Comparison of ENCODE assay signal across 7 cellular contexts in genomic region chr6:121435444-121436069, GRCh38. TPM values are rescaled to one million over a fixed set of nuclear protein-coding genes. Genes with fewer than 3 reads are reported as not detected.
DNase-seq lines count a peak whose midpoint lies in the region; ATAC-seq and TF ChIP-seq lines count a peak whose summit lies in the region.

TSS of gene GJA1 (plus strand) at chr6:121435646. CDS start at chr6:121446848, 11,202 bp downstream.

- H2BK12ac ChIP-seq in neuronal stem cell (ENCODE audit: low read length), result no peak within 1 kb of the TSS

- H3K27ac ChIP-seq in neuronal stem cell (replicated peaks; ENCODE audit: low read length), result peak within 1 kb of the TSS; percentile 92

- H3K4me1 Mint-ChIP-seq in activated T-helper 2 cell treated with anti-CD3 and anti-CD28 coated beads, Interferon-gamma antibody, Interleukin-2, Interleukin-4, amounts not matched to agents 10 μg/mL and 5 μg/mL and 100 μg/mL, durations not matched to agents 14 hours and 24 hours and 36 hours (ENCODE audit: low read depth), result peaks cover 12% of the 10 kb centered on the region

- no peak within 1 kb of the TSS for H4K91ac ChIP-seq in neuronal stem cell (ENCODE audit: low read depth, low read length, poor library complexity)

- no peak for TF ChIP-seq CTCF in HFF-Myc (IDR thresholded peaks at IDR 0.05; ENCODE audit: low read depth, low read length, missing control alignments)

- no peak for ATAC-seq in HG03039 (IDR thresholded peaks at IDR 0.05; ENCODE audit: unreplicated experiment)

- H3K23ac ChIP-seq in neuronal stem cell (ENCODE audit: low read depth, low read length, poor library complexity), result no peak within 1 kb of the TSS

- peak within 1 kb of the TSS; percentile 74 for H3K4me3 Mint-ChIP-seq in activated T-helper 2 cell treated with anti-CD3 and anti-CD28 coated beads, Interferon-gamma antibody, Interleukin-2, Interleukin-4, amounts not matched to agents 10 μg/mL and 5 μg/mL and 100 μg/mL, durations not matched to agents 14 hours and 24 hours and 36 hours (ENCODE audit: low read depth)

- no peaks in the 10 kb centered on the region for H3K36me3 Mint-ChIP-seq in activated T-helper 2 cell treated with anti-CD3 and anti-CD28 coated beads, Interferon-gamma antibody, Interleukin-2, Interleukin-4, amounts not matched to agents 10 μg/mL and 5 μg/mL and 100 μg/mL, durations not matched to agents 14 hours and 24 hours and 36 hours (ENCODE audit: low read depth)

- peaks cover 7 to 10% of the 10 kb centered on the region in 2 donors for H3K4me1 ChIP-seq in neuronal stem cell (ENCODE audit: control insufficient read depth in 2 of 2, insufficient read depth in 1 of 2, low read depth in 1 of 2, low read length in 2 of 2)

- H3K9me3 ChIP-seq in neuronal stem cell (replicated peaks in 1 of 2; ENCODE audit: control insufficient read depth in 2 of 2, insufficient read depth in 1 of 2, low read depth in 1 of 2, low read length in 2 of 2), result no peaks in the 10 kb centered on the region

- no peak within 1 kb of the TSS for H3K14ac ChIP-seq in neuronal stem cell (ENCODE audit: low read length)

- H3K4me3 ChIP-seq in HFF-Myc (replicated peaks; ENCODE audit: low read depth, low read length), result peak within 1 kb of the TSS; percentile 89
- peak within 1 kb of the TSS; percentile 63 to 87 for H3K4me3 ChIP-seq in neuronal stem cell (ENCODE audit: low read length in 2 of 2)

- H3K9ac ChIP-seq in neuronal stem cell (ENCODE audit: low read depth, low read length, poor library complexity), result no peak within 1 kb of the TSS

- no peak within 1 kb of the TSS for H4K8ac ChIP-seq in neuronal stem cell (ENCODE audit: low read depth, low read length)

- H3K18ac ChIP-seq in neuronal stem cell (ENCODE audit: low read length), result no peak within 1 kb of the TSS

- H3K4me2 ChIP-seq in neuronal stem cell (ENCODE audit: insufficient read depth, low read length, poor library complexity, severe bottlenecking), result peak within 1 kb of the TSS; percentile 23

- no peak within 1 kb of the TSS for H3K27ac Mint-ChIP-seq in activated T-helper 2 cell treated with anti-CD3 and anti-CD28 coated beads, Interferon-gamma antibody, Interleukin-2, Interleukin-4, amounts not matched to agents 10 μg/mL and 5 μg/mL and 100 μg/mL, durations not matched to agents 14 hours and 24 hours and 36 hours

- no peak within 1 kb of the TSS for H2AK5ac ChIP-seq in neuronal stem cell (ENCODE audit: low read depth, low read length)

- H3K36me3 ChIP-seq in neuronal stem cell (replicated peaks in 1 of 2; ENCODE audit: control insufficient read depth in 2 of 2, insufficient read depth in 2 of 2, low read length in 2 of 2), result no peaks in the 10 kb centered on the region

- H2AFZ ChIP-seq in neuronal stem cell (ENCODE audit: low read length), result peak within 1 kb of the TSS; percentile 89

- H2BK5ac ChIP-seq in neuronal stem cell (ENCODE audit: low read length), result peak within 1 kb of the TSS; percentile 77

- H3K4ac ChIP-seq in neuronal stem cell (ENCODE audit: low read length), result no peak within 1 kb of the TSS

- H2BK15ac ChIP-seq in neuronal stem cell (ENCODE audit: low read length), result no peak within 1 kb of the TSS

- no peaks in the 10 kb centered on the region for H3K27me3 ChIP-seq in neuronal stem cell (ENCODE audit: control insufficient read depth in 3 of 3, insufficient read depth in 3 of 3, low read depth in 1 of 3, low read length in 3 of 3)

- H3K79me1 ChIP-seq in neuronal stem cell (ENCODE audit: low read depth, low read length), result no peaks in the 10 kb centered on the region

- peaks cover 43% of the 10 kb centered on the region for H3K27me3 Mint-ChIP-seq in activated T-helper 2 cell treated with anti-CD3 and anti-CD28 coated beads, Interferon-gamma antibody, Interleukin-2, Interleukin-4, amounts not matched to agents 10 μg/mL and 5 μg/mL and 100 μg/mL, durations not matched to agents 14 hours and 24 hours and 36 hours (ENCODE audit: low read depth)

- intact Hi-C loops in activated T-helper 2 cell treated with anti-CD3 and anti-CD28 coated beads, Interferon-gamma antibody, Interleukin-2, Interleukin-4, amounts not matched to agents 10 μg/mL and 5 μg/mL and 100 μg/mL, durations not matched to agents 14 hours and 24 hours and 36 hours (cut with micrococcal nuclease), result loop anchor here (2.0 to 10.0 kb wide), 2 partner anchors 413 to 599 kb away; no protein-coding TSS in a partner anchor

- WGBS in neuronal stem cell (ENCODE audit: extremely low coverage in 2 of 2, insufficient read length in 2 of 2, insufficient replicate concordance in 1 of 2), 2 donors, result no CpG with 5 or more reads among the region's 5 CpGs

- no peaks in the 10 kb centered on the region for H3K9me3 Mint-ChIP-seq in activated T-helper 2 cell treated with anti-CD3 and anti-CD28 coated beads, Interferon-gamma antibody, Interleukin-2, Interleukin-4, amounts not matched to agents 10 μg/mL and 5 μg/mL and 100 μg/mL, durations not matched to agents 14 hours and 24 hours and 36 hours

- DNase-seq in HFF-Myc (ENCODE audit: extremely low read depth, low read depth) (peak; percentile 86), glomerular visceral epithelial cell (ENCODE audit: extremely low spot score) (peak; percentile 78), neuronal stem cell (ENCODE audit: low spot score) (peak; percentile 65), SHP77 (lab: John Stamatoyannopoulos, UW) (no peak), HUDEP-2 (lab: John Stamatoyannopoulos, UW; ENCODE audit: unreplicated experiment in 76 of 76) (no peak)
- no peak for DNase-seq in activated T-helper 2 cell treated with anti-CD3 and anti-CD28 coated beads, Interferon-gamma antibody, Interleukin-2, Interleukin-4, amounts not matched to agents 10 μg/mL and 5 μg/mL and 100 μg/mL, durations not matched to agents 14 hours and 24 hours and 36 hours (ENCODE audit: low spot score)

- H2BK120ac ChIP-seq in neuronal stem cell (ENCODE audit: low read depth, low read length), result no peak within 1 kb of the TSS

RNA-seq across cellular contexts. Expression of gene GJA1, which starts in this region (rescaled TPM):
- total RNA-seq in activated T-helper 2 cell treated with anti-CD3 and anti-CD28 coated beads, Interferon-gamma antibody, Interleukin-2, Interleukin-4, amounts not matched to agents 10 μg/mL and 5 μg/mL and 100 μg/mL, durations not matched to agents 14 hours and 24 hours and 36 hours, result not detected in 2 replicates
- polyA plus RNA-seq in neuronal stem cell (2013, experiment 1 of 2), result 228 TPM
- 231 TPM for polyA plus RNA-seq in neuronal stem cell (2013, experiment 2 of 2)

Comparison
In these comparisons a context has a peak if more than half of its experiments do, and no peak if none do; other contexts are left out.
1. DNase-seq: peak in HFF-Myc (single experiment), glomerular visceral epithelial cell (single experiment) and neuronal stem cell (single experiment); none in activated T-helper 2 cell treated with anti-CD3 and anti-CD28 coated beads, Interferon-gamma antibody, Interleukin-2, Interleukin-4, amounts not matched to agents 10 μg/mL and 5 μg/mL and 100 μg/mL, durations not matched to agents 14 hours and 24 hours and 36 hours (single experiment), SHP77 (0 of 2) and HUDEP-2 (0 of 76).